8 cellular contexts compared by ENCODE assay signal in genomic region chr6:142566628-142567396, GRCh38.
DNase-seq lines count a peak whose midpoint lies in the region; ATAC-seq and TF ChIP-seq lines count a peak whose summit lies in the region.

No MANE protein-coding gene starts in this region.

- H3K4me1 ChIP-seq in PC-9 (replicated peaks; ENCODE audit: insufficient read depth) = peaks cover 20% of the 10 kb centered on the region
- H3K4me1 ChIP-seq in parathyroid adenoma = no peaks in the 10 kb centered on the region

- DNase-seq in CD14-positive monocyte (ENCODE audit: low spot score) = no peak
- peak; percentile 44 to 56 for DNase-seq in PC-9
- peak; percentile 59 for DNase-seq in activated T-cell treated with anti-CD3 and anti-CD28 coated beads, Interleukin-2, amount 50 U/mL, for 4 hours
- DNase-seq in foreskin fibroblast = peak; percentile 44 to 78

- no peaks in the 10 kb centered on the region for H3K9me2 ChIP-seq in PC-9 (ENCODE audit: insufficient read depth)

- H3K79me2 ChIP-seq in PC-9 (ENCODE audit: low read depth) (no peaks in the 10 kb centered on the region), parathyroid adenoma (no peaks in the 10 kb centered on the region)

- H2AFZ ChIP-seq in PC-9 (no peak overlapping the region), parathyroid adenoma (no peak overlapping the region)

- no peak overlapping the region for H3K4me3 Mint-ChIP-seq in CD14-positive monocyte
- H3K4me3 Mint-ChIP-seq in activated T-cell treated with anti-CD3 and anti-CD28 coated beads, Interleukin-2, amount 50 U/mL, for 4 hours = no peak overlapping the region

- H3K9me3 ChIP-seq in PC-9 (ENCODE audit: insufficient read depth, low read depth) (no peaks in the 10 kb centered on the region), parathyroid adenoma (ENCODE audit: control insufficient read depth, low read length) (no peaks in the 10 kb centered on the region)

- TF ChIP-seq CTCF in CD14-positive monocyte (IDR thresholded peaks at IDR 0.05) (peak; percentile 89), PC-9 (conservative IDR thresholded peaks at IDR 0.05) (peak; percentile 90), foreskin fibroblast (IDR thresholded peaks at IDR 0.05; ENCODE audit: low read depth, low read length) (peak; percentile 89), parathyroid adenoma (IDR thresholded peaks at IDR 0.05) (peak; percentile 66)

- peak overlapping the region in 1 of 7 donors; percentile 65 for H3K27ac Mint-ChIP-seq in CD14-positive monocyte

- no peaks in the 10 kb centered on the region for H3K36me3 ChIP-seq in PC-9 (ENCODE audit: low read depth)
- no peaks in the 10 kb centered on the region for H3K36me3 ChIP-seq in parathyroid adenoma (ENCODE audit: control insufficient read depth, insufficient read depth, low read length)

- no peaks in the 10 kb centered on the region for H3K27me3 ChIP-seq in PC-9 (ENCODE audit: insufficient read depth, low read depth)
- H3K27me3 ChIP-seq in parathyroid adenoma (ENCODE audit: control insufficient read depth, insufficient read depth, low read length) = no peaks in the 10 kb centered on the region

- peaks cover 0 to 7% (median 0%) of the 10 kb centered on the region in 7 donors for H3K9me3 Mint-ChIP-seq in CD14-positive monocyte
- H3K9me3 Mint-ChIP-seq in activated T-cell treated with anti-CD3 and anti-CD28 coated beads, Interleukin-2, amount 50 U/mL, for 4 hours = no peaks in the 10 kb centered on the region

- H3K27me3 Mint-ChIP-seq in CD14-positive monocyte (ENCODE audit: low read depth in 3 of 3) = peaks cover 2 to 4% (median 3%) of the 10 kb centered on the region in 3 donors
- H3K27me3 Mint-ChIP-seq in activated T-cell treated with anti-CD3 and anti-CD28 coated beads, Interleukin-2, amount 50 U/mL, for 4 hours (ENCODE audit: low read depth) = no peaks in the 10 kb centered on the region

- intact Hi-C loops in CD14-positive monocyte (cut with micrococcal nuclease) (loop anchor here in 1 of 2 donors (5.0 to 10.0 kb wide), 2 partner anchors 458 to 860 kb away; no protein-coding TSS in a partner anchor), PC-9 (cut with micrococcal nuclease; ENCODE audit: unreplicated experiment) (loop anchor here (1.0 to 10.0 kb wide), 4 partner anchors 93 to 422 kb away; partner anchors contain the start of genes HIVEP2, NMBR and VTA1)

- POLR2A ChIA-PET in PC-9 (lab: Charles Lee; ENCODE audit: unreplicated experiment) = no interaction called here

- H3K4me2 ChIP-seq in PC-9 = no peak overlapping the region
- H3K4me2 ChIP-seq in parathyroid adenoma (ENCODE audit: low read length) = no peak overlapping the region

- ATAC-seq in GM18907 (IDR thresholded peaks at IDR 0.05; ENCODE audit: unreplicated experiment) (peak; percentile 58), HG03442 (IDR thresholded peaks at IDR 0.05; ENCODE audit: unreplicated experiment) (peak; percentile 50), HG02840 (IDR thresholded peaks at IDR 0.05; ENCODE audit: low FRiP score, unreplicated experiment) (no peak)
- ATAC-seq in activated T-cell treated with anti-CD3 and anti-CD28 coated beads, Interleukin-2, amount 50 U/mL, for 4 hours = peak in 1 of 2 donors; percentile 38

- BruUV-seq in PC-9 (replicated peaks; lab: Mats Ljungman, UMichigan) = no TSS peak

- no peaks in the 10 kb centered on the region for H4K20me1 ChIP-seq in PC-9 (ENCODE audit: insufficient read depth)

- no peaks in the 10 kb centered on the region for H3K4me1 Mint-ChIP-seq in CD14-positive monocyte
- H3K4me1 Mint-ChIP-seq in activated T-cell treated with anti-CD3 and anti-CD28 coated beads, Interleukin-2, amount 50 U/mL, for 4 hours (ENCODE audit: low read depth) = peaks cover 60% of the 10 kb centered on the region

- H3F3A ChIP-seq in PC-9 (ENCODE audit: insufficient read depth, low read depth) = no peaks in the 10 kb centered on the region

- no peak overlapping the region for H3K9ac ChIP-seq in parathyroid adenoma

- no peaks in the 10 kb centered on the region for H3K36me3 Mint-ChIP-seq in CD14-positive monocyte
- no peaks in the 10 kb centered on the region for H3K36me3 Mint-ChIP-seq in activated T-cell treated with anti-CD3 and anti-CD28 coated beads, Interleukin-2, amount 50 U/mL, for 4 hours (ENCODE audit: insufficient read depth)

- H3K27ac ChIP-seq in PC-9 (no peak overlapping the region), parathyroid adenoma (no peak overlapping the region)

- no peak overlapping the region for H3K4me3 ChIP-seq in PC-9
- no peak overlapping the region for H3K4me3 ChIP-seq in foreskin fibroblast (ENCODE audit: low read depth in 1 of 2, low read length in 2 of 2)
- H3K4me3 ChIP-seq in parathyroid adenoma (ENCODE audit: low read depth, low read length) = no peak overlapping the region

- CTCF ChIA-PET in PC-9 (lab: Charles Lee) = interaction anchor here (1.5 kb wide), 1 partner anchor 95 kb away, joined by 3 read pairs; no protein-coding TSS in a partner anchor
